14 cellular contexts compared by ENCODE assay signal in the genomic region with DNA sequence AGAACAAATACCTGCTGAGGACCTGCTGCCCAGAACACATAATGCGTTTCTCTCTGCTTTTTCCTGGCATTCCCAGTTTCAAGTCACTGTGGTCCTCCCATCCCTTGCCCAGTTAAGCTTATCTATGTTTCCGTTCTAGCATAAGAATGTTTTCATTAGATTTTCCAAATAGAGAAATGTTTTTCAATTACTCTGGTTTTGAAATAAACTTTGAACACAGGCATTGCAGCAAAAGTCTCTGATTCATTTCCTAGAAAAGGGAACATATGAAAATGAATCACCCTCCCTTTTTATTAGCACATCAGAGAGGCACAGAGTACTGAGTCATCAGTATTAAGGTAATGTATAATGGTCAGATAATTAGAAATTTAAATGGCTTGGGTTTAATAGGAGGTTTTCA.
DNase-seq lines count a peak whose midpoint lies in the region; ATAC-seq and TF ChIP-seq lines count a peak whose summit lies in the region.
"Had no signal": no experiment of that assay in that cellular context is flagged by ENCODE, and none has a peak within 500 bp of the region (broad histone marks: within the 10 kb centered on the region; RNA-seq: fewer than 3 reads in every experiment).

No MANE protein-coding gene starts in this region.

- peaks cover 0 to 6% (median 0%) of the 10 kb centered on the region in 3 donors for H3K9me3 ChIP-seq in body of pancreas

- TF ChIP-seq CTCF in cardiac fibroblast (IDR thresholded peaks at IDR 0.05; ENCODE audit: low read depth, low read length) (no peak), body of pancreas (IDR thresholded peaks at IDR 0.05) (no peak)

- WGBS in body of pancreas, 2 donors: 74 to 75% methylated on average over 2 of the region's 2 CpGs

- intact Hi-C loops in body of pancreas (cut with DNase I): no loop called here

- H3K4me3 ChIP-seq in cardiac fibroblast (replicated peaks in 1 of 2; ENCODE audit: low read depth in 2 of 2, low read length in 2 of 2) (no peak overlapping the region), body of pancreas (no peak overlapping the region)

- H3K27ac ChIP-seq in body of pancreas: peak overlapping the region in 1 of 4 donors; percentile 15

- no peak for ATAC-seq in body of pancreas
- ATAC-seq in HG03521 (IDR thresholded peaks at IDR 0.05; ENCODE audit: unreplicated experiment): no peak
- no peak for ATAC-seq in GM18519 (IDR thresholded peaks at IDR 0.05; ENCODE audit: low FRiP score, unreplicated experiment)
- ATAC-seq: activated T-cell treated with anti-CD3 and anti-CD28 coated beads, Interleukin-2, amount 50 U/mL, for 72 hours had no signal

- peak; percentile 2 for DNase-seq in A172 (ENCODE audit: low spot score)
- peak; percentile 85 for DNase-seq in HCEC 1CT
- DNase-seq in cardiac fibroblast (ENCODE audit: low read depth in 2 of 2): peak; percentile 87 to 89
- DNase-seq in kidney glomerular epithelial cell (lab: John Stamatoyannopoulos, UW): peak; percentile 15
- DNase-seq in body of pancreas: no peak
- no peak for DNase-seq in activated CD4-positive, alpha-beta T cell treated with anti-CD3 and anti-CD28 coated beads, Interleukin-2, amount 50 U/mL, for 48 hours
- DNase-seq: activated CD4-positive, CD25-positive, alpha-beta regulatory T cell; activated T-cell treated with anti-CD3 and anti-CD28 coated beads, Interleukin-2, amount 50 U/mL, for 72 hours; C1 segment of cervical spinal cord; cortex of kidney; nephron progenitor cell; stimulated activated CD4-positive, alpha-beta T cell treated with anti-CD3 and anti-CD28 coated beads, Interleukin-2, amount 100 ng/mL, for 48 hours had no signal

- no peak for TF ChIP-seq POLR2A in body of pancreas (IDR thresholded peaks at IDR 0.05)

- no peaks in the 10 kb centered on the region for H3K4me1 ChIP-seq in body of pancreas

- no peaks in the 10 kb centered on the region for H3K36me3 ChIP-seq in body of pancreas (replicated peaks in 1 of 2; ENCODE audit: insufficient read depth in 1 of 2, low read depth in 2 of 2)

- H3K27me3 ChIP-seq in body of pancreas: no peaks in the 10 kb centered on the region

Comparison
In these comparisons a context has a peak if more than half of its experiments do, and no peak if none do; other contexts are left out.
1. DNase-seq: peak in A172 (single experiment), HCEC 1CT (single experiment), cardiac fibroblast (2 of 2) and kidney glomerular epithelial cell (single experiment); none in body of pancreas (0 of 4) and activated CD4-positive, alpha-beta T cell treated with anti-CD3 and anti-CD28 coated beads, Interleukin-2, amount 50 U/mL, for 48 hours (0 of 2).